In genomic region chr18:48928787-48929186, GRCh38 we compare ENCODE assay signal across 8 cellular contexts. TPM values are rescaled to one million over a fixed set of nuclear protein-coding genes. Genes with fewer than 3 reads are reported as not detected.
DNase-seq lines count a peak whose midpoint lies in the region; ATAC-seq and TF ChIP-seq lines count a peak whose summit lies in the region.

No MANE protein-coding gene starts in this region.

- no CpG with 5 or more reads among the region's 9 CpGs for WGBS in mesendoderm (ENCODE audit: extremely low coverage, insufficient coverage, low lambda C conversion rate)

- H3K36me3 Mint-ChIP-seq in chondrocyte (ENCODE audit: low read depth), result peaks cover 14% of the 10 kb centered on the region

- H3K9ac ChIP-seq in mesendoderm (ENCODE audit: low read length), result peak overlapping the region; percentile 27

- H3K27me3 ChIP-seq in mesendoderm (ENCODE audit: insufficient read depth, low read length, poor library complexity), result no peaks in the 10 kb centered on the region

- H3K4me2 ChIP-seq in mesendoderm (ENCODE audit: low read length), result no peak overlapping the region

- H4K5ac ChIP-seq in mesendoderm (ENCODE audit: low read length), result no peak overlapping the region

- no peak overlapping the region for H4K8ac ChIP-seq in mesendoderm (ENCODE audit: low read depth, low read length)

- peak overlapping the region; percentile 61 for H3K4me3 Mint-ChIP-seq in chondrocyte (ENCODE audit: unreplicated experiment)

- H2BK5ac ChIP-seq in mesendoderm (ENCODE audit: low read length), result no peak overlapping the region

- H3K4ac ChIP-seq in mesendoderm (ENCODE audit: low read depth, low read length), result no peak overlapping the region

- no peaks in the 10 kb centered on the region for H3K9me3 Mint-ChIP-seq in chondrocyte (ENCODE audit: low read depth)

- DNase-seq in GM12864 (ENCODE audit: low read depth), result peak; percentile 73
- peak; percentile 87 for DNase-seq in NCI-H1417 treated with DMSO at 0.1 percent for 48 hours (lab: John Stamatoyannopoulos, UW)
- no peak for DNase-seq in chondrocyte (ENCODE audit: low spot score)
- peak; percentile 22 for DNase-seq in mesendoderm
- peak; percentile 70 for DNase-seq in stimulated activated naive CD4-positive, alpha-beta T cell treated with Interleukin-2 at 50 U/mL for 16 hours (lab: John Stamatoyannopoulos, UW)
- DNase-seq in cerebellar nuclear complex (lab: John Stamatoyannopoulos, UW), result no peak

- H3K27me3 Mint-ChIP-seq in chondrocyte (ENCODE audit: low read depth), result no peaks in the 10 kb centered on the region

- ATAC-seq in HG02571 (IDR thresholded peaks at IDR 0.05; ENCODE audit: unreplicated experiment), result peak; percentile 86
- peak; percentile 71 to 73 for ATAC-seq in activated CD4-positive, CD25-positive, alpha-beta regulatory T cell treated with anti-CD3 and anti-CD28 coated beads, Interleukin-2, amount 50 U/mL, for 24 hours

- H3K79me2 ChIP-seq in mesendoderm (ENCODE audit: control insufficient read depth, insufficient read depth, low read length), result peaks cover 98% of the 10 kb centered on the region

- peak overlapping the region; percentile 99 for H3K27ac Mint-ChIP-seq in chondrocyte (ENCODE audit: unreplicated experiment)

- no peak overlapping the region for H3K27ac ChIP-seq in mesendoderm (ENCODE audit: low read depth, low read length)

- peaks cover 62% of the 10 kb centered on the region for H3K4me1 ChIP-seq in mesendoderm (ENCODE audit: control insufficient read depth, low read depth, low read length)

- no peak overlapping the region for H2BK15ac ChIP-seq in mesendoderm (replicated peaks; ENCODE audit: low read depth)

- H3K18ac ChIP-seq in mesendoderm (ENCODE audit: low read length), result no peak overlapping the region

- H2AK5ac ChIP-seq in mesendoderm (ENCODE audit: low read length), result no peak overlapping the region

- TF ChIP-seq CTCF in GM12864 (IDR thresholded peaks at IDR 0.05; ENCODE audit: low read depth, low read length, missing control alignments) (no peak), chondrocyte (IDR thresholded peaks at IDR 0.05) (no peak)

- H3K23ac ChIP-seq in mesendoderm (ENCODE audit: low read length), result peak overlapping the region; percentile 3

- peaks cover 1% of the 10 kb centered on the region for H3K79me1 ChIP-seq in mesendoderm (ENCODE audit: low read length)

- peak overlapping the region; percentile 4; the same call in 1 of the 2 replicates for H3K4me3 ChIP-seq in GM12864 (ENCODE audit: low read depth, low read length)
- H3K4me3 ChIP-seq in mesendoderm (ENCODE audit: low read length), result no peak overlapping the region

- peak overlapping the region; percentile 47 for H3K56ac ChIP-seq in mesendoderm (ENCODE audit: low read length)

- peaks cover 100% of the 10 kb centered on the region for H3K4me1 Mint-ChIP-seq in chondrocyte (ENCODE audit: low read depth)

- H2BK120ac ChIP-seq in mesendoderm (ENCODE audit: low read depth, low read length), result no peak overlapping the region

- peaks cover 2% of the 10 kb centered on the region for H3K36me3 ChIP-seq in mesendoderm (ENCODE audit: control insufficient read depth, insufficient read depth, low read length)

RNA-seq across cellular contexts. Expression of gene SMAD7, which starts 22.0 kb away (rescaled TPM):
- 61.2 to 99.9 TPM (median 70.1 TPM) in 3 replicates for total RNA-seq in chondrocyte
- polyA plus RNA-seq in mesendoderm (2013, experiment 1 of 2), result 25.8 TPM
- polyA plus RNA-seq in mesendoderm (2013, experiment 2 of 2), result 23.8 TPM

Comparison
In these comparisons a context has a peak if more than half of its experiments do, and no peak if none do; other contexts are left out.
1. DNase-seq: peak in GM12864 (single experiment), NCI-H1417 treated with DMSO at 0.1 percent for 48 hours (single experiment), mesendoderm (single experiment) and stimulated activated naive CD4-positive, alpha-beta T cell treated with Interleukin-2 at 50 U/mL for 16 hours (single experiment); none in chondrocyte (single experiment) and cerebellar nuclear complex (0 of 2).